25 cellular contexts compared by ENCODE assay signal in genomic region chr2:169491378-169491777, GRCh38. TPM values are rescaled to one million over a fixed set of nuclear protein-coding genes. Genes with fewer than 3 reads are reported as not detected.
"Had no signal": no experiment of that assay in that cellular context is flagged by ENCODE, and none has a peak within 500 bp of the region (broad histone marks: within the 10 kb centered on the region; RNA-seq: fewer than 3 reads in every experiment).

No MANE protein-coding gene starts in this region.

- H3K79me2 ChIP-seq: hepatocyte had no signal

- ATAC-seq: effector memory CD8-positive, alpha-beta T cell; esophagus mucosa; gastrocnemius medialis; heart left ventricle; left cardiac atrium; left lung; left ventricle myocardium superior; lower lobe of right lung; mucosa of descending colon had no signal

- DNase-seq: colonic mucosa; cortex of kidney; effector CD8-positive, alpha-beta T cell; effector memory CD8-positive, alpha-beta T cell; endodermal cell; erythroblast; esophagus squamous epithelium; foreskin fibroblast; foreskin melanocyte; gastrocnemius medialis; heart left ventricle; hypothalamus; immature natural killer cell; left cardiac atrium; left lung; left ventricle myocardium superior; lower lobe of right lung; mesenchymal stem cell; mucosa of descending colon; naive B cell had no signal

- H3K4me2 ChIP-seq: hepatocyte had no signal

- H3K27ac ChIP-seq: colonic mucosa, epithelial cell of prostate, esophagus squamous epithelium, gastrocnemius medialis, heart left ventricle, hepatocyte, left lung, lower lobe of right lung had no signal

- H3K4me3 ChIP-seq: colonic mucosa, esophagus squamous epithelium, gastrocnemius medialis, heart left ventricle, hepatocyte, left lung, lower lobe of right lung, mucosa of descending colon had no signal

- H3K9me3 ChIP-seq: colonic mucosa, esophagus squamous epithelium, gastrocnemius medialis, heart left ventricle, left lung, lower lobe of right lung, mucosa of descending colon had no signal

- H2AFZ ChIP-seq: hepatocyte had no signal

- H3K4me1 ChIP-seq: colonic mucosa, esophagus squamous epithelium, heart left ventricle, left lung, lower lobe of right lung had no signal

- FAIRE-seq: endometrium, keratinocyte had no signal

- H3K36me3 ChIP-seq: colonic mucosa had no signal

- H3K27me3 ChIP-seq: colonic mucosa, esophagus squamous epithelium, gastrocnemius medialis, heart left ventricle, hepatocyte, left lung had no signal

RNA-seq across cellular contexts. Expression of gene KLHL41, which starts 18.1 kb away (rescaled TPM):
- total RNA-seq: endodermal cell had no signal
- polyA plus RNA-seq: immature natural killer cell had no signal
